10 cellular contexts compared by ENCODE assay signal in genomic region chr3:138936763-138937689, GRCh38. TPM values are rescaled to one million over a fixed set of nuclear protein-coding genes. Genes with fewer than 3 reads are reported as not detected.
DNase-seq lines count a peak whose midpoint lies in the region; ATAC-seq and TF ChIP-seq lines count a peak whose summit lies in the region.
"Had no signal": no experiment of that assay in that cellular context is flagged by ENCODE, and none has a peak within 500 bp of the region (broad histone marks: within the 10 kb centered on the region; RNA-seq: fewer than 3 reads in every experiment).

No MANE protein-coding gene starts in this region.

- no peaks in the 10 kb centered on the region for H3K9me3 ChIP-seq in HUES64 (ENCODE audit: insufficient read depth, low read depth, low read length)

- no peak for ATAC-seq in natural killer cell

- intact Hi-C loops in natural killer cell (cut with micrococcal nuclease): loop anchor here (1.0 kb wide), 1 partner anchor 392 kb away; no protein-coding TSS in a partner anchor

- H3K27me3 Mint-ChIP-seq in natural killer cell (ENCODE audit: low read depth in 2 of 2): peaks cover 70 to 77% of the 10 kb centered on the region in 2 donors

- peaks cover 24% of the 10 kb centered on the region for H3K4me1 ChIP-seq in HUES64 (ENCODE audit: insufficient read depth, low read length)

- H3K4me3 Mint-ChIP-seq in natural killer cell: peak overlapping the region; percentile 37

- H3K4me3 ChIP-seq in AG10803 (ENCODE audit: low read length) (peak overlapping the region; percentile 59), HUES64 (ENCODE audit: low read length) (peak overlapping the region; percentile 54), coronary artery (peak overlapping the region; percentile 67)

- H3K27ac Mint-ChIP-seq in natural killer cell: no peak overlapping the region

- peaks cover 82% of the 10 kb centered on the region for H3K27me3 ChIP-seq in HUES64 (ENCODE audit: insufficient read depth, low read length)

- 6% methylated on average over 43 of the region's 43 CpGs for WGBS in HUES64

- no peaks in the 10 kb centered on the region for H3K9me3 Mint-ChIP-seq in natural killer cell

- H3K4me1 Mint-ChIP-seq in natural killer cell: peaks cover 18 to 41% of the 10 kb centered on the region in 2 donors

- no peak overlapping the region for H3K9ac ChIP-seq in HUES64 (ENCODE audit: low read depth, low read length)

- H3K36me3 ChIP-seq in HUES64 (ENCODE audit: insufficient read depth, low read length): no peaks in the 10 kb centered on the region
- H3K36me3 ChIP-seq: cardiac muscle cell had no signal

- DNase-seq in AG10803 (ENCODE audit: low read depth): no peak
- DNase-seq in coronary artery (ENCODE audit: low spot score): no peak
- DNase-seq in natural killer cell: no peak
- DNase-seq in NCI-H69 (lab: John Stamatoyannopoulos, UW): no peak
- DNase-seq in globus pallidus (ENCODE audit: low spot score): no peak
- no peak for DNase-seq in NCI-H187 treated with DMSO at 0.1 percent for 48 hours (lab: John Stamatoyannopoulos, UW)
- DNase-seq in H4 (ENCODE audit: low spot score): no peak
- DNase-seq: DMS79 had no signal

- H3K36me3 Mint-ChIP-seq in natural killer cell: no peaks in the 10 kb centered on the region

- TF ChIP-seq CTCF in AG10803 (conservative IDR thresholded peaks at IDR 0.05; ENCODE audit: low read length) (no peak), coronary artery (IDR thresholded peaks at IDR 0.05) (no peak), natural killer cell (IDR thresholded peaks at IDR 0.05) (no peak)

- H3K27ac ChIP-seq in HUES64 (ENCODE audit: low read depth, low read length) (no peak overlapping the region), coronary artery (no peak overlapping the region)
- H3K27ac ChIP-seq: cardiac muscle cell had no signal

RNA-seq across cellular contexts. Expression of gene FOXL2, which starts 9.9 kb away (rescaled TPM):
- polyA plus RNA-seq in HUES64 (2013, experiment 1 of 2): 0.55 TPM
- 0.89 TPM for polyA plus RNA-seq in HUES64 (2013, experiment 2 of 2)
- not detected for total RNA-seq in natural killer cell
- total RNA-seq in H4 (2014; rRNA removed; shearing (Covaris generic)): 0.06 and 0.14 TPM in 2 replicates
- total RNA-seq: cardiac muscle cell had no signal
- polyA plus RNA-seq: cardiac muscle cell had no signal

RNA-seq across cellular contexts. Expression of gene FOXL2NB, which starts 10.0 kb away (rescaled TPM):
- polyA plus RNA-seq in HUES64 (2013, experiment 1 of 2): 0.70 TPM
- 0.70 TPM for polyA plus RNA-seq in HUES64 (2013, experiment 2 of 2)
- total RNA-seq in natural killer cell: not detected
- 1.9 and 3.4 TPM in 2 replicates for total RNA-seq in H4 (2014; rRNA removed; shearing (Covaris generic))
- total RNA-seq: cardiac muscle cell had no signal
- polyA plus RNA-seq: cardiac muscle cell had no signal
